ENCODE assay signal across 12 cellular contexts in genomic region chr7:80724249-80724871, GRCh38.
DNase-seq lines count a peak whose midpoint lies in the region; FAIRE-seq and TF ChIP-seq lines count a peak whose summit lies in the region.
"Had no signal": no experiment of that assay in that cellular context is flagged by ENCODE, and none has a peak within 500 bp of the region (broad histone marks: within the 10 kb centered on the region; RNA-seq: fewer than 3 reads in every experiment).

No MANE protein-coding gene starts in this region.

- peak; percentile 51 for FAIRE-seq in keratinocyte (lab: Jason Lieb, UNC)

- no peaks in the 10 kb centered on the region for H3K79me2 ChIP-seq in keratinocyte (ENCODE audit: control insufficient read depth, insufficient read depth, low read length)

- no peak for TF ChIP-seq CTCF in keratinocyte (optimal IDR thresholded peaks at IDR 0.05 in 1 of 3, IDR thresholded peaks at IDR 0.05 in 1 of 3, conservative IDR thresholded peaks at IDR 0.05 in 1 of 3; ENCODE audit: extremely low read depth in 1 of 3, insufficient read depth in 2 of 3, low read length in 3 of 3)
- TF ChIP-seq CTCF in uterus (IDR thresholded peaks at IDR 0.05) = no peak

- H3K4me3 ChIP-seq in adipocyte (ENCODE audit: low read length) (peak overlapping the region; percentile 25), keratinocyte (ENCODE audit: control insufficient read depth in 2 of 3, extremely low read depth in 1 of 3, insufficient read depth in 2 of 3, low read depth in 1 of 3, low read length in 3 of 3) (no peak overlapping the region), uterus (no peak overlapping the region)

- H3K27me3 ChIP-seq in adipocyte (replicated peaks; ENCODE audit: control insufficient read depth, insufficient read depth, low read length) (no peaks in the 10 kb centered on the region), keratinocyte (ENCODE audit: control insufficient read depth, extremely low read depth, insufficient read depth, low read length) (no peaks in the 10 kb centered on the region), uterus (no peaks in the 10 kb centered on the region)

- DNase-seq in HCEC 1CT = peak; percentile 81
- peak; percentile 41 for DNase-seq in adipocyte (ENCODE audit: low read depth)
- no peak for DNase-seq in keratinocyte (ENCODE audit: low read depth, low spot score)
- no peak for DNase-seq in uterus
- no peak for DNase-seq in GM19240 (ENCODE audit: insufficient read length, low spot score)
- DNase-seq in CD1c-positive myeloid dendritic cell (ENCODE audit: extremely low spot score) = no peak
- no peak for DNase-seq in COR-L47 (lab: John Stamatoyannopoulos, UW)
- DNase-seq: activated CD4-positive, alpha-beta memory T cell treated with anti-CD3 and anti-CD28 coated beads for 36 hours; activated naive CD4-positive, alpha-beta T cell treated with anti-CD3 and anti-CD28 coated beads for 36 hours; NCI-H526; stimulated activated CD4-positive, alpha-beta T cell treated with anti-CD3 and anti-CD28 coated beads, Interleukin-4, amount 100 ng/mL, for 24 hours; substantia nigra had no signal

- peak overlapping the region; percentile 44 for H3K9ac ChIP-seq in adipocyte (ENCODE audit: low read length)
- H3K9ac ChIP-seq in keratinocyte (ENCODE audit: control insufficient read depth, extremely low read depth, insufficient read depth, low read length) = no peak overlapping the region

- H3K27ac ChIP-seq in keratinocyte (ENCODE audit: control insufficient read depth, insufficient read depth, low read length) (no peak overlapping the region), uterus (peak overlapping the region; percentile 35 to 49)

- no peaks in the 10 kb centered on the region for H3K9me1 ChIP-seq in keratinocyte (ENCODE audit: control insufficient read depth, extremely low read depth, insufficient read depth, low read length)

- no peaks in the 10 kb centered on the region for H4K20me1 ChIP-seq in keratinocyte (ENCODE audit: control insufficient read depth, extremely low read depth, insufficient read depth, low read length)

- dilution Hi-C loops in keratinocyte (cut with MboI; ENCODE audit: extremely low pct_ligation_motif_present, low sequenced_read_pairs) = no loop called here

- intact Hi-C loops in uterus (cut with DNase I; ENCODE audit: low total_unique reads) = no loop called here

- H3K4me2 ChIP-seq in keratinocyte (ENCODE audit: control insufficient read depth, extremely low read depth, insufficient read depth, low read depth, low read length) = no peak overlapping the region

- H3K4me1 ChIP-seq in adipocyte (ENCODE audit: control insufficient read depth, insufficient read depth, low read length) (peaks cover 56% of the 10 kb centered on the region), keratinocyte (ENCODE audit: control insufficient read depth, extremely low read depth, insufficient read depth, low read length) (peaks cover 34% of the 10 kb centered on the region), uterus (peaks cover 0 to 20% of the 10 kb centered on the region in 2 donors)

- H3K9me3 ChIP-seq in adipocyte (ENCODE audit: control insufficient read depth, low read length) (no peaks in the 10 kb centered on the region), keratinocyte (ENCODE audit: control insufficient read depth, low read depth, low read length) (no peaks in the 10 kb centered on the region), uterus (no peaks in the 10 kb centered on the region)

- TF ChIP-seq POLR2A in uterus (IDR thresholded peaks at IDR 0.05) = no peak

- peak overlapping the region; percentile 12 for H2AFZ ChIP-seq in keratinocyte (ENCODE audit: control insufficient read depth, low read length)

- H3K36me3 ChIP-seq in adipocyte (ENCODE audit: control insufficient read depth, insufficient read depth, low read length, severe bottlenecking) = no peaks in the 10 kb centered on the region
- H3K36me3 ChIP-seq in keratinocyte (ENCODE audit: control insufficient read depth in 2 of 2, extremely low read depth in 1 of 2, insufficient read depth in 2 of 2, low read length in 2 of 2) = no peaks in the 10 kb centered on the region
- H3K36me3 ChIP-seq in uterus = no peaks in the 10 kb centered on the region

Comparison
In these comparisons a context has a peak if more than half of its experiments do, and no peak if none do; other contexts are left out.
1. DNase-seq: peak in HCEC 1CT (single experiment) and adipocyte (single experiment); none in keratinocyte (single experiment), uterus (0 of 2), GM19240 (single experiment), CD1c-positive myeloid dendritic cell (single experiment) and COR-L47 (single experiment).